ENCODE assay signal across 8 cellular contexts in genomic region chr15:38563723-38564519, GRCh38. TPM values are rescaled to one million over a fixed set of nuclear protein-coding genes. Genes with fewer than 3 reads are reported as not detected.
A peak's percentile ranks its signal among the peaks of the same experiment; 100 is the strongest.
DNase-seq lines count a peak whose midpoint lies in the region; ATAC-seq and TF ChIP-seq lines count a peak whose summit lies in the region.

No MANE protein-coding gene starts in this region.

- peak; percentile 59 for ATAC-seq in GM21447 (IDR thresholded peaks at IDR 0.05; ENCODE audit: unreplicated experiment)

- H3K9me3 ChIP-seq in DOHH2 (ENCODE audit: control insufficient read depth, insufficient read depth, low read length) = no peaks in the 10 kb centered on the region
- H3K9me3 ChIP-seq in HUES64 (ENCODE audit: insufficient read depth, low read depth, low read length) = no peaks in the 10 kb centered on the region
- no peaks in the 10 kb centered on the region for H3K9me3 ChIP-seq in iPS-15b (ENCODE audit: control insufficient read depth, insufficient read depth, low read length)
- no peaks in the 10 kb centered on the region for H3K9me3 ChIP-seq in skeletal muscle tissue (ENCODE audit: control insufficient read depth in 3 of 3, low read length in 3 of 3)

- DNase-seq in T-helper 2 cell (peak; percentile 76 to 88 (median 78)), astrocyte of the cerebellum (ENCODE audit: low read depth) (no peak), SIG-M5 treated with dmso at 0.1 percent for 504 hours (lab: John Stamatoyannopoulos, UW; ENCODE audit: unreplicated experiment) (no peak)

- no peaks in the 10 kb centered on the region for H3K79me2 ChIP-seq in DOHH2 (ENCODE audit: control insufficient read depth, low read length)

- H3K27ac ChIP-seq in DOHH2 (ENCODE audit: low read depth, low read length) (no peak overlapping the region), HUES64 (ENCODE audit: low read depth, low read length) (no peak overlapping the region), skeletal muscle tissue (ENCODE audit: low read depth, low read length) (no peak overlapping the region)

- H3K36me3 ChIP-seq in DOHH2 (ENCODE audit: control insufficient read depth, low read length) (no peaks in the 10 kb centered on the region), HUES64 (ENCODE audit: insufficient read depth, low read length) (no peaks in the 10 kb centered on the region), iPS-15b (ENCODE audit: control insufficient read depth, insufficient read depth, low read length) (no peaks in the 10 kb centered on the region), skeletal muscle tissue (ENCODE audit: control insufficient read depth in 3 of 3, insufficient read depth in 3 of 3, low read length in 3 of 3) (no peaks in the 10 kb centered on the region)

- H3K27me3 ChIP-seq in DOHH2 (ENCODE audit: control insufficient read depth, low read length) (peaks cover 8% of the 10 kb centered on the region), HUES64 (ENCODE audit: insufficient read depth, low read length) (peaks cover 42% of the 10 kb centered on the region), iPS-15b (ENCODE audit: control insufficient read depth, insufficient read depth, low read length) (peaks cover 36% of the 10 kb centered on the region), skeletal muscle tissue (ENCODE audit: control insufficient read depth in 3 of 3, insufficient read depth in 3 of 3, low read length in 3 of 3) (peaks cover 20 to 31% (median 28%) of the 10 kb centered on the region in 3 donors)

- H3K4me3 ChIP-seq in DOHH2 (ENCODE audit: low read length) = peak overlapping the region; percentile 75
- H3K4me3 ChIP-seq in HUES64 (ENCODE audit: low read length) = peak overlapping the region; percentile 64
- peak overlapping the region; percentile 49 for H3K4me3 ChIP-seq in astrocyte of the cerebellum (ENCODE audit: low read depth, low read length)
- H3K4me3 ChIP-seq in iPS-15b (ENCODE audit: low read depth, low read length) = peak overlapping the region; percentile 64
- H3K4me3 ChIP-seq in skeletal muscle tissue (ENCODE audit: low read length in 3 of 3) = peak overlapping the region; percentile 23 to 52 (median 46)

- H3K4me2 ChIP-seq in DOHH2 (ENCODE audit: low read length) = peak overlapping the region; percentile 85

- no peaks in the 10 kb centered on the region for H3K9me2 ChIP-seq in DOHH2 (replicated peaks; ENCODE audit: control insufficient read depth, low read length)

- H4K20me1 ChIP-seq in DOHH2 (ENCODE audit: control insufficient read depth, insufficient read depth, low read depth, low read length) = no peaks in the 10 kb centered on the region

- peak; percentile 93 for TF ChIP-seq CTCF in DOHH2 (IDR thresholded peaks at IDR 0.05; ENCODE audit: low read depth, low read length, poor library complexity, severe bottlenecking)
- TF ChIP-seq CTCF in astrocyte of the cerebellum (IDR thresholded peaks at IDR 0.05; ENCODE audit: low read depth, low read length, missing control alignments) = peak; percentile 92

- H3K9ac ChIP-seq in HUES64 (ENCODE audit: low read depth, low read length) = peak overlapping the region; percentile 70
- no peak overlapping the region for H3K9ac ChIP-seq in iPS-15b (ENCODE audit: low read depth, low read length)
- H3K9ac ChIP-seq in skeletal muscle tissue (ENCODE audit: low read depth in 1 of 3, low read length in 3 of 3) = peak overlapping the region in 1 of 3 donors; percentile 16

- in situ Hi-C loops in astrocyte of the cerebellum (cut with HindIII; ENCODE audit: low sequenced_read_pairs) = no loop called here

- H3K4me1 ChIP-seq in DOHH2 (ENCODE audit: control insufficient read depth, low read length) (peaks cover 14% of the 10 kb centered on the region), HUES64 (ENCODE audit: insufficient read depth, low read length) (no peaks in the 10 kb centered on the region), iPS-15b (ENCODE audit: control insufficient read depth, insufficient read depth, low read length) (no peaks in the 10 kb centered on the region), skeletal muscle tissue (ENCODE audit: control insufficient read depth in 3 of 3, insufficient read depth in 3 of 3, low read length in 3 of 3) (peaks cover 0 to 4% (median 2%) of the 10 kb centered on the region in 3 donors)

- peaks cover 6% of the 10 kb centered on the region for H3F3A ChIP-seq in DOHH2 (ENCODE audit: control insufficient read depth, insufficient read depth)

- WGBS in HUES64 = 12% methylated on average over 59 of the region's 59 CpGs

RNA-seq across cellular contexts. Expression of gene RASGRP1, which starts 0.7 kb away (rescaled TPM):
- polyA plus RNA-seq in HUES64 (2013, experiment 1 of 2) = 1.00 TPM
- 1.6 TPM for polyA plus RNA-seq in HUES64 (2013, experiment 2 of 2)
- 0.52 TPM for total RNA-seq in skeletal muscle tissue

Comparison
In these comparisons a context has a peak if more than half of its experiments do, and no peak if none do; other contexts are left out.
1. DNase-seq: peak in T-helper 2 cell (5 of 5); none in astrocyte of the cerebellum (single experiment) and SIG-M5 treated with dmso at 0.1 percent for 504 hours (single experiment).
2. Peak in every context shown above with its lines, with median percentiles within 50 percentile points of each other: H3K4me3 ChIP-seq.